In the genomic region with DNA sequence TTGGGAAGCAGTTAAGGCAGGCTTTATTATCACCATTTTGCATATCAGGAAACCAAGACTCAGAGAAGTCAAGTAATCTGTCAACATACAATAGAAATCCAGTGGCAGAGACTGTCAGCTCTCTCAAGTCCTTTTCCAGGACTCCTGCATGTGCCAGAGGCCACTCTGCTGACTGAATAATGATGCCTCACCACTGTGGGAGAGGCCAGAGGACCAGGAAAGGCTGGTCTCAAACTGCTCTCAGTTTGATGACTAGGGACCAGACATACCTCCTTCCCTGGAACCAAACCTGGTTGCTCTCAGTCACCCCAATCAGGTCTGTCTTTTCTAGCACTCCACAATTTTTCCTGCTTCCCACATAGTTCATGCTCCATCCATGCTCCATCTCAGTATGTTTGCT, we compare ENCODE assay signal across 15 cellular contexts. TPM values are rescaled to one million over a fixed set of nuclear protein-coding genes. Genes with fewer than 3 reads are reported as not detected.
A peak's percentile ranks its signal among the peaks of the same experiment; 100 is the strongest.
DNase-seq lines count a peak whose midpoint lies in the region; ATAC-seq, FAIRE-seq and TF ChIP-seq lines count a peak whose summit lies in the region.
"Had no signal": no experiment of that assay in that cellular context is flagged by ENCODE, and none has a peak within 500 bp of the region (broad histone marks: within the 10 kb centered on the region; RNA-seq: fewer than 3 reads in every experiment).

No MANE protein-coding gene starts in this region.

- H3K4me1 Mint-ChIP-seq in naive B cell = peaks cover 61 to 80% (median 70%) of the 10 kb centered on the region in 3 donors

- intact Hi-C loops in GM12878 (cut with micrococcal nuclease; ENCODE audit: unreplicated experiment) (no loop called here), PC-3 (cut with micrococcal nuclease) (no loop called here)

- RAD21 ChIA-PET in GM12878 (lab: Charles Lee; ENCODE audit: unreplicated experiment) = interaction anchor here (0.8 to 1.7 kb wide), 6 partner anchors 10 to 152 kb away, joined by 3 to 5 read pairs (median 3); no protein-coding TSS in a partner anchor

- no peak for TF ChIP-seq EP300 in GM12878 (IDR thresholded peaks at IDR 0.05; ENCODE audit: borderline replicate concordance in 1 of 2, control insufficient read depth in 1 of 2, low read depth in 2 of 2, low read length in 2 of 2)

- BruUV-seq in GM12878 (replicated peaks; lab: Mats Ljungman, UMichigan) = no TSS peak
- no TSS peak for BruUV-seq in PC-3 (replicated peaks; lab: Mats Ljungman, UMichigan)

- H3K27me3 ChIP-seq in BLaER1 (no peaks in the 10 kb centered on the region), GM12878 (replicated peaks in 1 of 2; ENCODE audit: control insufficient read depth in 2 of 2, insufficient read depth in 2 of 2, low read length in 1 of 2) (no peaks in the 10 kb centered on the region), PC-3 (ENCODE audit: low read length) (no peaks in the 10 kb centered on the region)

- POLR2A ChIA-PET in GM12878 (lab: Charles Lee) = interaction anchor here (0.6 to 1.2 kb wide), 3 partner anchors 8 to 833 kb away, joined by 3 to 5 read pairs (median 3); a partner anchor contains a TSS
- POLR2A ChIA-PET in PC-3 (lab: Charles Lee; ENCODE audit: unreplicated experiment) = no interaction called here

- H3K4me2 ChIP-seq in BLaER1 = peak overlapping the region; percentile 88
- peak overlapping the region; percentile 35 for H3K4me2 ChIP-seq in GM12878 (ENCODE audit: control insufficient read depth, insufficient read depth)
- H3K4me2 ChIP-seq in PC-3 (ENCODE audit: low read length) = no peak overlapping the region

- peaks cover 50% of the 10 kb centered on the region for H3K9me3 ChIP-seq in BLaER1
- peaks cover 12% of the 10 kb centered on the region for H3K9me3 ChIP-seq in GM12878 (replicated peaks; ENCODE audit: control insufficient read depth, insufficient read depth, low read length)
- no peaks in the 10 kb centered on the region for H3K9me3 ChIP-seq in PC-3 (ENCODE audit: low read length)
- H3K9me3 ChIP-seq: thoracic aorta had no signal

- H3K79me2 ChIP-seq in GM12878 (ENCODE audit: control insufficient read depth, insufficient read depth, low read length) (peaks cover 80% of the 10 kb centered on the region), PC-3 (ENCODE audit: low read length) (peaks cover 73% of the 10 kb centered on the region)

- H4K20me1 ChIP-seq in BLaER1 (peaks cover 31% of the 10 kb centered on the region; the same call in 1 of the 2 replicates), GM12878 (ENCODE audit: control insufficient read depth, insufficient read depth) (no peaks in the 10 kb centered on the region), PC-3 (ENCODE audit: low read length) (no peaks in the 10 kb centered on the region)

- peak; percentile 35 for FAIRE-seq in GM19239 (lab: Jason Lieb, UNC)
- no peak for FAIRE-seq in GM12878 (lab: Jason Lieb, UNC)
- FAIRE-seq: colon, HTR-8/SVneo had no signal

- CTCF ChIA-PET in GM12878 (lab: Yijun Ruan, JAX) = interaction anchor here (0.6 to 2.6 kb wide), 5 partner anchors 16 to 833 kb away, joined by 3 to 8 read pairs (median 3); no protein-coding TSS in a partner anchor
- CTCF ChIA-PET in PC-3 (lab: Charles Lee) = no interaction called here

- H3K36me3 ChIP-seq in BLaER1 = peaks cover 52% of the 10 kb centered on the region
- H3K36me3 ChIP-seq in GM12878 (ENCODE audit: control insufficient read depth in 2 of 2, insufficient read depth in 2 of 2, low read length in 1 of 2) = no peaks in the 10 kb centered on the region; a peak in 1 of 4 replicates
- H3K36me3 ChIP-seq in PC-3 (ENCODE audit: low read depth, low read length) = peaks cover 8% of the 10 kb centered on the region; the same call in 1 of the 2 replicates
- H3K36me3 ChIP-seq: thoracic aorta had no signal

- H3K9me2 ChIP-seq in PC-3 (replicated peaks; ENCODE audit: low read length) = no peaks in the 10 kb centered on the region

- in situ Hi-C loops in GM12878 (cut with MboI) = loop anchor here (10.0 kb wide), 1 partner anchor 323 kb away; no protein-coding TSS in a partner anchor

- SMC1A ChIA-PET in GM12878 (lab: Charles Lee; ENCODE audit: uncharacterized antibody, unreplicated experiment) = interaction anchor here (0.8 to 1.5 kb wide), 8 partner anchors 16 to 920 kb away, joined by 3 to 5 read pairs (median 3); no protein-coding TSS in a partner anchor

- H3F3A ChIP-seq in PC-3 (ENCODE audit: low read length, unreplicated experiment) = no peaks in the 10 kb centered on the region

- H3K9ac ChIP-seq in BLaER1 (peak overlapping the region; percentile 59), GM12878 (ENCODE audit: control insufficient read depth, insufficient read depth, low read length) (no peak overlapping the region; the same call in 1 of the 2 replicates), PC-3 (ENCODE audit: low read length) (no peak overlapping the region)

- TF ChIP-seq CTCF in GM12878 (IDR thresholded peaks at IDR 0.05 in 2 of 3, conservative IDR thresholded peaks at IDR 0.05 in 1 of 3; ENCODE audit: control insufficient read depth in 2 of 3, extremely low read depth in 1 of 3, insufficient read depth in 1 of 3, low read depth in 3 of 3, low read length in 3 of 3) = no peak
- no peak for TF ChIP-seq CTCF in PC-3 (conservative IDR thresholded peaks at IDR 0.05; ENCODE audit: low read depth, low read length)

- H3K27me3 Mint-ChIP-seq in naive B cell = no peaks in the 10 kb centered on the region

- H3K27ac ChIP-seq in BLaER1 (peak overlapping the region; percentile 83), GM12878 (ENCODE audit: control insufficient read depth, insufficient read depth) (peak overlapping the region; percentile 70), PC-3 (ENCODE audit: low read length) (no peak overlapping the region)
- H3K27ac ChIP-seq: thoracic aorta had no signal

- H2AFZ ChIP-seq in GM12878 (ENCODE audit: control insufficient read depth, low read depth, low read length) (no peak overlapping the region), PC-3 (ENCODE audit: low read length) (no peak overlapping the region)

- peak overlapping the region; percentile 70 to 100 (median 96) for H3K27ac Mint-ChIP-seq in naive B cell

- ATAC-seq in GM12878 (no peak), naive B cell (ENCODE audit: low read depth in 2 of 2) (no peak), PC-3 (no peak)

- peak overlapping the region in 6 of 8 donors; percentile 78 to 97 (median 89) for H3K4me3 Mint-ChIP-seq in naive B cell

- H3K4me1 ChIP-seq in BLaER1 (peaks cover 53% of the 10 kb centered on the region), GM12878 (ENCODE audit: control insufficient read depth, insufficient read depth, low read length) (peaks cover 21% of the 10 kb centered on the region), PC-3 (ENCODE audit: insufficient read depth, low read length) (peaks cover 7% of the 10 kb centered on the region; the same call in 1 of the 2 replicates)

- no peak for TF ChIP-seq POLR2A in GM12878 (IDR thresholded peaks at IDR 0.05; ENCODE audit: low read depth, low read length)

- H3K4me3 ChIP-seq in BLaER1 = peak overlapping the region; percentile 47
- H3K4me3 ChIP-seq in GM12878 = no peak overlapping the region
- no peak overlapping the region for H3K4me3 ChIP-seq in PC-3 (ENCODE audit: low read length)
- H3K4me3 ChIP-seq: thoracic aorta had no signal

- DNase-seq in GM19239 (ENCODE audit: insufficient read length, low spot score) (no peak), GM12878 (ENCODE audit: low read depth, low spot score) (no peak), naive B cell (no peak), AML-193 (lab: John Stamatoyannopoulos, UW) (no peak), NOMO-1 (lab: John Stamatoyannopoulos, UW; ENCODE audit: unreplicated experiment in 2 of 2) (no peak), UCSD-AML1 (lab: John Stamatoyannopoulos, UW; ENCODE audit: unreplicated experiment) (no peak), PC-3 (no peak)
- DNase-seq: activated T-cell treated with anti-CD3 and anti-CD28 coated beads for 4 hours, MM.1S, NCI-H2029, NCI-H524 had no signal

- TF ChIP-seq RAD21 in GM12878 (IDR thresholded peaks at IDR 0.05; ENCODE audit: insufficient read depth, low read depth, low read length) = no peak

- peaks cover 0 to 12% (median 8%) of the 10 kb centered on the region in 7 donors for H3K9me3 Mint-ChIP-seq in naive B cell

- peaks cover 6 to 9% of the 10 kb centered on the region in 2 donors for H3K36me3 Mint-ChIP-seq in naive B cell

TF ChIP-seq in GM12878, 131 proteins besides CTCF, POLR2A, EP300 and RAD21 (continues in another document):
- TF ChIP-seq ZNF384 (IDR thresholded peaks at IDR 0.05; ENCODE audit: borderline replicate concordance, low read depth, low read length) (no peak), GATAD2B (conservative IDR thresholded peaks at IDR 0.05; ENCODE audit: low read depth) (no peak), ZNF274 (IDR thresholded peaks at IDR 0.05; ENCODE audit: insufficient read depth, insufficient read length) (no peak), CBX5 (IDR thresholded peaks at IDR 0.05; ENCODE audit: low read depth) (no peak), IKZF1 (conservative IDR thresholded peaks at IDR 0.05) (no peak), TARDBP (IDR thresholded peaks at IDR 0.05; ENCODE audit: borderline replicate concordance) (no peak)

RNA-seq across cellular contexts. Expression of a gene that starts 8.0 kb away (rescaled TPM):
- total RNA-seq in GM12878 (2013; cell fraction: nucleolus; rRNA removed) = 180 and 186 TPM in 2 replicates
- total RNA-seq in GM12878 (2014; rRNA removed) = 89.0 and 109 TPM in 2 replicates
- total RNA-seq in GM12878 (2014; rRNA removed; fragmentation: Illumina TruSeq; extraction: Trizol) = 126 and 129 TPM in 2 replicates
- total RNA-seq in GM12878 (2021) = 70.1 and 71.8 TPM in 2 replicates
- polyA plus RNA-seq in GM12878 (2011; ENCODE audit: low read depth) = 40.5 TPM
- 106 and 158 TPM in 2 replicates for polyA plus RNA-seq in GM12878 (2011; rRNA removed)
- polyA plus RNA-seq in GM12878 (2011; cell fraction: cytosol; rRNA removed) = 29.8 and 36.2 TPM in 2 replicates
- 56.4 and 58.2 TPM in 2 replicates for polyA plus RNA-seq in GM12878 (2011; cell fraction: nucleus; rRNA removed)
- 64.6 and 76.0 TPM in 2 replicates for polyA plus RNA-seq in GM12878 (2012)
- 148 and 164 TPM in 2 replicates for polyA plus RNA-seq in GM12878 (2014; fragmentation: Illumina TruSeq; extraction: Trizol)
- 10 to 100 TPM; 64.9 to 73.5 TPM for polyA plus RNA-seq in GM12878 (2014; fragmentation: Nextera tagmentation; extraction: Ambion mirVana)
- 61.6 and 78.7 TPM in 2 replicates for polyA plus RNA-seq in GM12878 (2014; rRNA removed)
- 100 to 1,000 TPM; 115 to 140 TPM for polyA plus RNA-seq in GM12878 (2016; fragmentation: Nextera tagmentation; extraction: Ambion mirVana)
- polyA minus RNA-seq in GM12878 (2011; rRNA and poly(A)+ RNA removed) = 50.7 and 57.1 TPM in 2 replicates
- 11.8 and 15.8 TPM in 2 replicates for polyA minus RNA-seq in GM12878 (2011; cell fraction: cytosol; rRNA and poly(A)+ RNA removed)
- 103 and 164 TPM in 2 replicates for polyA minus RNA-seq in GM12878 (2011; cell fraction: nucleus; rRNA and poly(A)+ RNA removed)
- polyA plus RNA-seq in naive B cell (ENCODE audit: low read depth in 6 of 6) = 100 to 1,000 TPM; 169 to 257 (median 216) TPM
- total RNA-seq in PC-3 (2014; rRNA removed) = 35.8 and 36.0 TPM in 2 replicates
